Comparison of ENCODE assay signal across 14 cellular contexts in genomic region chr18:44341759-44342158, GRCh38.
"Had no signal": no experiment of that assay in that cellular context is flagged by ENCODE, and none has a peak within 500 bp of the region (broad histone marks: within the 10 kb centered on the region; RNA-seq: fewer than 3 reads in every experiment).

No MANE protein-coding gene starts in this region.

- H3K4me3 ChIP-seq: heart right ventricle, ovary had no signal

- DNase-seq: activated CD4-positive, alpha-beta T cell treated with anti-CD3 and anti-CD28 coated beads, Interleukin-2, amount 10 ng/mL, durations not matched to agents 24 days and 14 days; activated CD8-positive, alpha-beta memory T cell treated with anti-CD3 and anti-CD28 coated beads for 24 hours; activated naive CD4-positive, alpha-beta T cell treated with anti-CD3 and anti-CD28 coated beads for 36 hours; central memory CD4-positive, alpha-beta T cell; effector memory CD8-positive, alpha-beta T cell; erythroblast; heart right ventricle; kidney; ovary; stimulated activated CD4-positive, alpha-beta T cell treated with anti-CD3 and anti-CD28 coated beads, Interleukin-2, amount 100 ng/mL, for 48 hours; stimulated activated naive CD8-positive, alpha-beta T cell treated with anti-CD3 and anti-CD28 coated beads, Interleukin-15, Interleukin-2, amounts not matched to agents 100 U/mL and 50 U/mL, for 24 hours; T-helper 1 cell had no signal

- H3K27ac Mint-ChIP-seq: activated CD4-positive, alpha-beta T cell treated with anti-CD3 and anti-CD28 coated beads, Interleukin-2, amount 10 ng/mL, durations not matched to agents 24 days and 14 days; activated naive CD4-positive, alpha-beta T cell treated with anti-CD3 and anti-CD28 coated beads for 36 hours; effector memory CD8-positive, alpha-beta T cell; WTC11 had no signal

- H3K36me3 Mint-ChIP-seq: WTC11 had no signal

- H3K9me3 Mint-ChIP-seq: activated CD4-positive, alpha-beta T cell treated with anti-CD3 and anti-CD28 coated beads, Interleukin-2, amount 10 ng/mL, durations not matched to agents 24 days and 14 days had no signal

- H3K36me3 ChIP-seq: heart right ventricle, ovary had no signal

- H3K4me1 Mint-ChIP-seq: activated CD4-positive, alpha-beta T cell treated with anti-CD3 and anti-CD28 coated beads, Interleukin-2, amount 10 ng/mL, durations not matched to agents 24 days and 14 days; neural crest cell; WTC11 had no signal

- H3K27me3 ChIP-seq: heart right ventricle, ovary had no signal

- H3K27me3 Mint-ChIP-seq: activated CD4-positive, alpha-beta T cell treated with anti-CD3 and anti-CD28 coated beads, Interleukin-2, amount 10 ng/mL, durations not matched to agents 24 days and 14 days; effector memory CD8-positive, alpha-beta T cell had no signal

- H3K4me1 ChIP-seq: heart right ventricle had no signal

- H3K27ac ChIP-seq: heart right ventricle, ovary had no signal

- H3K4me3 Mint-ChIP-seq: activated CD4-positive, alpha-beta T cell treated with anti-CD3 and anti-CD28 coated beads, Interleukin-2, amount 10 ng/mL, durations not matched to agents 24 days and 14 days; activated naive CD4-positive, alpha-beta T cell treated with anti-CD3 and anti-CD28 coated beads for 36 hours; effector memory CD8-positive, alpha-beta T cell; neural crest cell; WTC11 had no signal

- H3K9me3 ChIP-seq: ovary had no signal
